In genomic region chr17:44766409-44767038, GRCh38 we compare ENCODE assay signal across 1 cellular context.
TF ChIP-seq lines count a peak whose summit lies in the region.

No MANE protein-coding gene starts in this region.

TF ChIP-seq in A549, 52 proteins besides CTCF, POLR2A, EP300 and RAD21 (continued from another document):
- TF ChIP-seq REST (IDR thresholded peaks at IDR 0.05): no peak
- no peak for TF ChIP-seq RFX5 (IDR thresholded peaks at IDR 0.05)
- no peak for TF ChIP-seq BCL3 (IDR thresholded peaks at IDR 0.05)
- TF ChIP-seq ZC3H11A (IDR thresholded peaks at IDR 0.05): no peak
- TF ChIP-seq POLR2AphosphoS2 (conservative IDR thresholded peaks at IDR 0.05; ENCODE audit: low read length): no peak
- no peak for TF ChIP-seq FOSB (CRISPR knock-in tag; IDR thresholded peaks at IDR 0.05)
- no peak for TF ChIP-seq CHD4 (IDR thresholded peaks at IDR 0.05; ENCODE audit: borderline replicate concordance)
- TF ChIP-seq RARB (CRISPR knock-in tag; IDR thresholded peaks at IDR 0.05): no peak
- TF ChIP-seq RNF2 (IDR thresholded peaks at IDR 0.05; ENCODE audit: borderline replicate concordance, low read depth): no peak
- no peak for TF ChIP-seq MAX (IDR thresholded peaks at IDR 0.05)
- TF ChIP-seq SREBF2 (IDR thresholded peaks at IDR 0.05): no peak
- TF ChIP-seq, protein P1, sequence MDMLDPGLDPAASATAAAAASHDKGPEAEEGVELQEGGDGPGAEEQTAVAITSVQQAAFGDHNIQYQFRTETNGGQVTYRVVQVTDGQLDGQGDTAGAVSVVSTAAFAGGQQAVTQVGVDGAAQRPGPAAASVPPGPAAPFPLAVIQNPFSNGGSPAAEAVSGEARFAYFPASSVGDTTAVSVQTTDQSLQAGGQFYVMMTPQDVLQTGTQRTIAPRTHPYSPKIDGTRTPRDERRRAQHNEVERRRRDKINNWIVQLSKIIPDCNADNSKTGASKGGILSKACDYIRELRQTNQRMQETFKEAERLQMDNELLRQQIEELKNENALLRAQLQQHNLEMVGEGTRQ (IDR thresholded peaks at IDR 0.05): no peak
- no peak for TF ChIP-seq ATOH8 (CRISPR knock-in tag; IDR thresholded peaks at IDR 0.05; ENCODE audit: low read depth)
- no peak for TF ChIP-seq FOSL2 (IDR thresholded peaks at IDR 0.05)
- TF ChIP-seq FOSL2 (CRISPR knock-in tag; IDR thresholded peaks at IDR 0.05): no peak
- TF ChIP-seq NPAS2 (CRISPR knock-in tag; IDR thresholded peaks at IDR 0.05; ENCODE audit: borderline replicate concordance): no peak
